ENCODE assay signal across 18 cellular contexts in genomic region chr9:38331141-38331540, GRCh38.
DNase-seq lines count a peak whose midpoint lies in the region; TF ChIP-seq lines count a peak whose summit lies in the region.
"Had no signal": no experiment of that assay in that cellular context is flagged by ENCODE, and none has a peak within 500 bp of the region (broad histone marks: within the 10 kb centered on the region; RNA-seq: fewer than 3 reads in every experiment).

No MANE protein-coding gene starts in this region.

- no peaks in the 10 kb centered on the region for H3K36me3 Mint-ChIP-seq in endodermal cell (ENCODE audit: low read depth)
- H3K36me3 Mint-ChIP-seq: CD8-positive, alpha-beta T cell had no signal

- H3K27ac ChIP-seq in endodermal cell (ENCODE audit: low read depth, low read length) (no peak overlapping the region), vagina (no peak overlapping the region)
- H3K27ac ChIP-seq: BLaER1 treated with 17β-estradiol and CSF1 and Interleukin-3, amounts not matched to agents 10 nM and 100 nM; C4-2B had no signal

- TF ChIP-seq CTCF in endodermal cell (conservative IDR thresholded peaks at IDR 0.05) (no peak), vagina (IDR thresholded peaks at IDR 0.05) (no peak)

- no peak overlapping the region for H3K9ac ChIP-seq in endodermal cell (ENCODE audit: extremely low read depth, low read length, poor library complexity, severe bottlenecking)
- H3K9ac ChIP-seq: BLaER1 treated with 17β-estradiol and CSF1 and Interleukin-3, amounts not matched to agents 10 nM and 100 nM had no signal

- H3K36me3 ChIP-seq in endodermal cell (ENCODE audit: control insufficient read depth, insufficient read depth, low read length) = no peaks in the 10 kb centered on the region
- H3K36me3 ChIP-seq in vagina = no peaks in the 10 kb centered on the region
- H3K36me3 ChIP-seq: BLaER1 treated with 17β-estradiol and CSF1 and Interleukin-3, amounts not matched to agents 10 nM and 100 nM had no signal

- peaks cover 26% of the 10 kb centered on the region for H3K4me1 Mint-ChIP-seq in endodermal cell
- H3K4me1 Mint-ChIP-seq: B cell had no signal

- intact Hi-C loops in vagina (cut with DNase I) = no loop called here

- H3K9me3 ChIP-seq in endodermal cell (ENCODE audit: control insufficient read depth, low read length) (peaks cover 2% of the 10 kb centered on the region), vagina (no peaks in the 10 kb centered on the region)
- H3K9me3 ChIP-seq: Caco-2 had no signal

- H3K4me1 ChIP-seq in endodermal cell (ENCODE audit: control insufficient read depth, insufficient read depth, low read length) (no peaks in the 10 kb centered on the region), vagina (no peaks in the 10 kb centered on the region)
- H3K4me1 ChIP-seq: BLaER1 treated with 17β-estradiol and CSF1 and Interleukin-3, amounts not matched to agents 10 nM and 100 nM; Caco-2 had no signal

- no peak overlapping the region for H3K4me3 ChIP-seq in endodermal cell (ENCODE audit: low read length)
- H3K4me3 ChIP-seq in vagina = no peak overlapping the region
- H3K4me3 ChIP-seq: BLaER1 treated with 17β-estradiol and CSF1 and Interleukin-3, amounts not matched to agents 10 nM and 100 nM had no signal

- H3K9me3 Mint-ChIP-seq in endodermal cell = peaks cover 2% of the 10 kb centered on the region
- H3K9me3 Mint-ChIP-seq: CD4-positive, alpha-beta T cell; CD8-positive, alpha-beta T cell had no signal

- no peak overlapping the region for H3K27ac Mint-ChIP-seq in endodermal cell
- H3K27ac Mint-ChIP-seq: B cell; CD4-positive, alpha-beta T cell; CD8-positive, alpha-beta T cell had no signal

- 94 to 98% methylated on average over 8 of the region's 8 CpGs for whole genome bisulfite sequencing in endodermal cell (ENCODE audit: insufficient coverage in 1 of 2, insufficient read length in 1 of 2), 2 experiments

- no peaks in the 10 kb centered on the region for H3K27me3 Mint-ChIP-seq in endodermal cell (ENCODE audit: insufficient read depth)

- TF ChIP-seq POLR2A in vagina (IDR thresholded peaks at IDR 0.05) = no peak

- no peak overlapping the region for H3K4me3 Mint-ChIP-seq in endodermal cell
- H3K4me3 Mint-ChIP-seq: B cell; CD4-positive, alpha-beta T cell; CD8-positive, alpha-beta T cell had no signal

- DNase-seq in NCI-H2171 treated with DMSO at 0.1 percent for 48 hours (lab: John Stamatoyannopoulos, UW) (peak; percentile 46), NCI-H2171 (lab: John Stamatoyannopoulos, UW) (no peak), endodermal cell (peak; percentile 20), islet precursor cell (peak; percentile 20), vagina (ENCODE audit: extremely low spot score in 2 of 2) (peak; percentile 37 to 70), superior temporal gyrus (ENCODE audit: extremely low spot score) (no peak)
- DNase-seq in activated T-cell treated with anti-CD3 and anti-CD28 coated beads, Interleukin-2, amount 50 U/mL, for 1 hour = no peak
- DNase-seq: 8988T; AML-193; Caco-2; Calu3; CD4-positive, alpha-beta T cell; CD8-positive, alpha-beta T cell; DMS79 treated with DMSO at 0.1 percent for 48 hours; GF-D8 had no signal

- H3K27me3 ChIP-seq in endodermal cell (ENCODE audit: control insufficient read depth, insufficient read depth, low read length, poor library complexity, severe bottlenecking) = no peaks in the 10 kb centered on the region
- H3K27me3 ChIP-seq in vagina = no peaks in the 10 kb centered on the region
- H3K27me3 ChIP-seq: BLaER1 treated with 17β-estradiol and CSF1 and Interleukin-3, amounts not matched to agents 10 nM and 100 nM had no signal

Comparison
In these comparisons a context has a peak if more than half of its experiments do, and no peak if none do; other contexts are left out.
1. DNase-seq: peak in NCI-H2171 treated with DMSO at 0.1 percent for 48 hours (single experiment), endodermal cell (single experiment), islet precursor cell (single experiment) and vagina (2 of 2); none in NCI-H2171 (single experiment), activated T-cell treated with anti-CD3 and anti-CD28 coated beads, Interleukin-2, amount 50 U/mL, for 1 hour (single experiment) and superior temporal gyrus (single experiment).